In the genomic region with DNA sequence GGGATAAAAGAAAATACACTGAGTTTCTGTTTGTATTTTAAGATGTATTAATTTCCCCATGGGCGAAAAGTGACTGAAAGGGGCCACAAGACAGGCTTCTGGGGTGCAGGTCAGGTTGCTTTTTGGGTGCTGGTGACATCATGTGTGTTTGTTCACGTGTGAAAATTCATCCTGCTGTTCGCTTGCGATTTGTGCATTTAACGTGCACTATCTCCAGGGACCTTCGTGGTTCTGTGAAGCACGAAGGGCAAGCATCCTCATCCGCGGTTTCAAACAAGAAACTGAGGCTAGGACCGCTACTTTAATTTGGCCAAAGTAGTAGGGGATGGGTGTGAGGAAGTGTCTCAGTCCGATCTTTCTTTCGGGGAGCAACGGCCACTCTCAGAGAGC, we compare ENCODE assay signal across 1 cellular context.
TF ChIP-seq lines count a peak whose summit lies in the region.

No MANE protein-coding gene starts in this region.

TF ChIP-seq in HepG2, 621 proteins besides CTCF, POLR2A, EP300 and RAD21:
- TF ChIP-seq BCL6 (CRISPR knock-in tag; IDR thresholded peaks at IDR 0.05) (0 out of 2 replicates have a peak, but pooled peaks have one; percentile 1), MED8 (CRISPR knock-in tag; IDR thresholded peaks at IDR 0.05; ENCODE audit: insufficient replicate concordance) (peak; percentile 11), ZNF598 (CRISPR knock-in tag; IDR thresholded peaks at IDR 0.05; ENCODE audit: borderline replicate concordance) (peak; percentile 39; the same call in 1 of the 2 replicates)
- TF ChIP-seq, protein P1, sequence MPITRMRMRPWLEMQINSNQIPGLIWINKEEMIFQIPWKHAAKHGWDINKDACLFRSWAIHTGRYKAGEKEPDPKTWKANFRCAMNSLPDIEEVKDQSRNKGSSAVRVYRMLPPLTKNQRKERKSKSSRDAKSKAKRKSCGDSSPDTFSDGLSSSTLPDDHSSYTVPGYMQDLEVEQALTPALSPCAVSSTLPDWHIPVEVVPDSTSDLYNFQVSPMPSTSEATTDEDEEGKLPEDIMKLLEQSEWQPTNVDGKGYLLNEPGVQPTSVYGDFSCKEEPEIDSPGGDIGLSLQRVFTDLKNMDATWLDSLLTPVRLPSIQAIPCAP (CRISPR knock-in tag; IDR thresholded peaks at IDR 0.05; ENCODE audit: low read depth): no peak
